8 cellular contexts compared by ENCODE assay signal in the genomic region with DNA sequence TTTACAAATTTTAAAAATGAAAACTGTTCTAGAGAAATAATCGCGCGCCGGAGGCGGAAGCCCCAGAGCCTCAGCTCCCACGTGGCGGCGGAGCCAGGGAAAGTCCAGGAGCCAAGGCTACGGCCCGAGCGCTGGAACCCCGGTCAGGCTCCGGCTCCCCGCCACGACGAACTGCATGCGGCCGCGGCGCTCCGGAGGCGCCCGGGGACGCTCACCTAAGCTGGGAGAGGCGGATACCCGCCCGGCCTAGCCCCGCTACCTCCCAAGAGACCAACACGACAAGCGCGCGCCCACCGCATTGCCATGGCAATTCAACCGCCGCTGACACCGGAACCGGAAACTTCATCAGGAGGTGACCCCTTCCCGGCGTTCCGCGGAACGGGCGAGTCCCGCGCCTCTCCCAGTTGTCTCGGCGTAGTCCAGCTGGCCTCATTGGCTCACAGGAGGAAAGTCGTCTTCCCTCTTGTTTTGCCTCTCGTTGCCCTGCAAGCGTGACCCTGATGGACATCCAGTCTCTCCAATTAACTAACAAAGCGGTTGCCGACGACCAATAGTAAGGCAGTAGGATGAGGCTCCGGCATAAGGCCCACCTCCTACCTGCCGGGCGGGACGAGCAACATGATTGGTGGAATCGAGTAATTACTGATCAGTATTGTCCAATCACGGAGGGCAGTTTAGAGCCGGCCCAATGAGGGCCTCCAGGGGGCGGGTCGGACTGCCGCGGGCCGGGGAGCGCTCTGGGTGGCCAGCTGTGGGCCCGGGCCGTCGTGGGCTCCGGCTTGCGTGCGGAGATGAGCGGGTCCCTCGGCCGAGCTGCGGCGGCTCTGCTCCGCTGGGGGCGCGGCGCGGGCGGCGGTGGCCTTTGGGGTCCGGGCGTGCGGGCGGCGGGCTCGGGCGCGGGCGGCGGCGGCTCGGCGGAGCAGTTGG. TPM values are rescaled to one million over a fixed set of nuclear protein-coding genes. Genes with fewer than 3 reads are reported as not detected.
A peak's percentile ranks its signal among the peaks of the same experiment; 100 is the strongest.
DNase-seq lines count a peak whose midpoint lies in the region; ATAC-seq and TF ChIP-seq lines count a peak whose summit lies in the region.

A gene (plus strand): TSS at position 752 of the 927 bp plus-strand sequence. CDS start 40 bp downstream, at position 792.

- H3K4me3 Mint-ChIP-seq in CD14-positive monocyte, result peak within 1 kb of the TSS; percentile 93 to 96

- H3K27ac ChIP-seq in left lung, result peak within 1 kb of the TSS; percentile 77 to 95

- peaks cover 0 to 2% (median 0%) of the 10 kb centered on the region in 3 donors for H3K27me3 Mint-ChIP-seq in CD14-positive monocyte (ENCODE audit: low read depth in 3 of 3)

- H3K4me1 ChIP-seq in left lung, result peaks cover 21 to 78% of the 10 kb centered on the region in 2 donors

- no peaks in the 10 kb centered on the region for H3K27me3 ChIP-seq in left lung

- ATAC-seq in GM19397 (IDR thresholded peaks at IDR 0.05; ENCODE audit: unreplicated experiment) (peak; percentile 89), HG03571 (IDR thresholded peaks at IDR 0.05; ENCODE audit: unreplicated experiment) (peak; percentile 91), left lung (peak; percentile 97)

- H3K36me3 ChIP-seq in left lung, result no peaks in the 10 kb centered on the region

- peaks cover 47% of the 10 kb centered on the region for H3K4me1 Mint-ChIP-seq in CD14-positive monocyte

- H3K27ac Mint-ChIP-seq in CD14-positive monocyte, result peak within 1 kb of the TSS; percentile 88 to 95 (median 92)

- H3K9me3 Mint-ChIP-seq in CD14-positive monocyte, result no peaks in the 10 kb centered on the region

- intact Hi-C loops in CD14-positive monocyte (cut with micrococcal nuclease), result loop anchor here (2.0 to 5.0 kb wide), 2 partner anchors 37 to 92 kb away; no protein-coding TSS in a partner anchor
- intact Hi-C loops in left lung (cut with DNase I), result no loop called here

- H3K36me3 Mint-ChIP-seq in CD14-positive monocyte, result peaks cover 4 to 17% of the 10 kb centered on the region in 2 donors

- TF ChIP-seq CTCF in CD14-positive monocyte (IDR thresholded peaks at IDR 0.05), result no peak
- TF ChIP-seq CTCF in left lung (IDR thresholded peaks at IDR 0.05), result no peak

- H3K4me3 ChIP-seq in left lung, result peak within 1 kb of the TSS; percentile 91 to 95

- H3K9me3 ChIP-seq in left lung, result no peaks in the 10 kb centered on the region

- peak; percentile 99 for DNase-seq in CD14-positive monocyte (ENCODE audit: low spot score)
- peak; percentile 99 for DNase-seq in NCI-H82 (lab: John Stamatoyannopoulos, UW)
- peak; percentile 96 to 98 for DNase-seq in activated CD4-positive, alpha-beta T cell treated with anti-CD3 and anti-CD28 coated beads, Interleukin-2, amount 50 U/mL, for 48 hours
- peak; percentile 100 for DNase-seq in dermis blood vessel endothelial cell
- DNase-seq in left lung, result peak; percentile 96 to 97
- peak; percentile 92 to 93 for DNase-seq in stimulated activated CD4-positive, alpha-beta T cell treated with anti-CD3 and anti-CD28 coated beads, Interleukin-2, amount 100 ng/mL, for 48 hours

RNA-seq across cellular contexts. Expression of the gene that starts here (rescaled TPM):
- polyA plus RNA-seq in CD14-positive monocyte, result 10 to 100 TPM; 31.1 to 43.1 TPM
- total RNA-seq in dermis blood vessel endothelial cell, result 50.2 and 56.9 TPM in 2 replicates
- total RNA-seq in left lung, result 10 to 100 TPM; 29.4 to 29.5 TPM

Comparison
In these comparisons a context has a peak if more than half of its experiments do, and no peak if none do; other contexts are left out.
1. Peak in every context shown above with its lines: DNase-seq, ATAC-seq, H3K4me3 ChIP-seq and H3K27ac ChIP-seq.
2. intact Hi-C loops: an anchor here in CD14-positive monocyte (2.0 to 5.0 kb wide); none called in left lung.